In genomic region chr3:16179261-16179660, GRCh38 we compare ENCODE assay signal across 1 cellular context.
TF ChIP-seq lines count a peak whose summit lies in the region.

No MANE protein-coding gene starts in this region.

TF ChIP-seq in HepG2, 621 proteins besides CTCF, POLR2A, EP300 and RAD21:
- TF ChIP-seq ZFY (CRISPR knock-in tag; IDR thresholded peaks at IDR 0.05) (0 out of 2 replicates have a peak, but pooled peaks have one; percentile 2), ZNF644 (CRISPR knock-in tag; IDR thresholded peaks at IDR 0.05; ENCODE audit: low read depth) (no peak)
TF ChIP-seq in HepG2: peak in this region for 1.
